Comparison of ENCODE assay signal across 28 cellular contexts in genomic region chr14:78259831-78260230, GRCh38.
DNase-seq lines count a peak whose midpoint lies in the region; ATAC-seq, FAIRE-seq and TF ChIP-seq lines count a peak whose summit lies in the region.
"Had no signal": no experiment of that assay in that cellular context is flagged by ENCODE, and none has a peak within 500 bp of the region (broad histone marks: within the 10 kb centered on the region; RNA-seq: fewer than 3 reads in every experiment).

No MANE protein-coding gene starts in this region.

- no peak overlapping the region for H2BK12ac ChIP-seq in trophoblast cell (ENCODE audit: low read length)

- no peak overlapping the region for H3K14ac ChIP-seq in trophoblast cell (ENCODE audit: low read length)

- peaks cover 8 to 11% of the 10 kb centered on the region in 2 experiments for H3K4me1 ChIP-seq in trophoblast cell (ENCODE audit: control insufficient read depth in 1 of 2, insufficient read depth in 2 of 2, low read length in 2 of 2)
- H3K4me1 ChIP-seq: Caco-2, HAP-1 had no signal

- H3K23ac ChIP-seq in trophoblast cell (ENCODE audit: low read length) = no peak overlapping the region

- ATAC-seq in activated T-helper 17 cell treated with anti-CD3 and anti-CD28 coated beads, Interleukin-2, amount 50 U/mL, for 72 hours (replicated peaks) = no peak
- ATAC-seq in HG02938 (IDR thresholded peaks at IDR 0.05; ENCODE audit: unreplicated experiment) = no peak
- ATAC-seq: CD8-positive, alpha-beta T cell had no signal

- DNase-seq in EL (peak; percentile 84), M059J (ENCODE audit: low read depth) (peak; percentile 59), astrocyte of the hippocampus (ENCODE audit: low read depth, low spot score) (peak; percentile 4), trophoblast cell (peak; percentile 30 to 76), GM12891 (ENCODE audit: insufficient read length, low spot score) (no peak)
- DNase-seq in activated naive CD4-positive, alpha-beta T cell treated with anti-CD3 and anti-CD28 coated beads, Interleukin-2, amount 50 U/mL, for 16 hours = no peak
- DNase-seq: Caco-2; CD8-positive, alpha-beta T cell; GOT3; IMR-90; KG1; NCI-H1048; NCI-H1417 treated with DMSO at 0.1 percent for 48 hours; NCI-H187; NCI-H2081 treated with DMSO at 0.1 percent for 48 hours; NCI-H2171 treated with DMSO at 0.1 percent for 48 hours; NCI-H524; NCI-H774; SHP77; T-helper 1 cell had no signal

- H4K12ac ChIP-seq in trophoblast cell (ENCODE audit: low read depth, low read length) = no peak overlapping the region

- no peak overlapping the region for H2AFZ ChIP-seq in trophoblast cell (ENCODE audit: insufficient read depth, low read length, poor library complexity)

- no peak for TF ChIP-seq POLR2A in GM12891 (IDR thresholded peaks at IDR 0.05; ENCODE audit: low read depth, low read length)

- no peaks in the 10 kb centered on the region for H3K36me3 ChIP-seq in trophoblast cell (ENCODE audit: control insufficient read depth in 1 of 2, insufficient read depth in 2 of 2, low read length in 2 of 2)
- H3K36me3 ChIP-seq: HAP-1 had no signal

- H3K9me3 Mint-ChIP-seq in activated T-helper 17 cell treated with anti-CD3 and anti-CD28 coated beads, Interleukin-2, amount 50 U/mL, for 72 hours = peaks cover 4% of the 10 kb centered on the region
- H3K9me3 Mint-ChIP-seq: CD8-positive, alpha-beta T cell had no signal

- no peak overlapping the region for H3K4me3 ChIP-seq in trophoblast cell (ENCODE audit: low read depth, low read length)
- H3K4me3 ChIP-seq: HAP-1 had no signal

- H3K9me3 ChIP-seq in trophoblast cell (ENCODE audit: insufficient read depth, low read depth, low read length) = no peaks in the 10 kb centered on the region
- H3K9me3 ChIP-seq: Caco-2, HAP-1 had no signal

- H3K9ac ChIP-seq in trophoblast cell (ENCODE audit: low read length) = no peak overlapping the region

- H3K27ac ChIP-seq in trophoblast cell (ENCODE audit: low read depth, low read length) = peak overlapping the region; percentile 61
- H3K27ac ChIP-seq: C4-2B, RWPE1 had no signal

- H3K4me1 Mint-ChIP-seq in activated T-helper 17 cell treated with anti-CD3 and anti-CD28 coated beads, Interleukin-2, amount 50 U/mL, for 72 hours = no peaks in the 10 kb centered on the region
- H3K4me1 Mint-ChIP-seq: B cell had no signal

- peaks cover 2% of the 10 kb centered on the region for H3K79me1 ChIP-seq in trophoblast cell (ENCODE audit: low read length)

- no peak overlapping the region for H4K91ac ChIP-seq in trophoblast cell (ENCODE audit: low read depth, low read length)

- H3K27me3 ChIP-seq in trophoblast cell (ENCODE audit: insufficient read depth, low read length) = no peaks in the 10 kb centered on the region

- no peak for FAIRE-seq in GM12891 (lab: Jason Lieb, UNC)
- FAIRE-seq: A204.1, GM18507 had no signal

- no peak overlapping the region for H2BK120ac ChIP-seq in trophoblast cell (ENCODE audit: insufficient read depth, low read length, poor library complexity)

- H3K27ac Mint-ChIP-seq in activated T-helper 17 cell treated with anti-CD3 and anti-CD28 coated beads, Interleukin-2, amount 50 U/mL, for 72 hours = no peak overlapping the region
- H3K27ac Mint-ChIP-seq: B cell; CD8-positive, alpha-beta T cell had no signal

- H3K4me3 Mint-ChIP-seq in activated T-helper 17 cell treated with anti-CD3 and anti-CD28 coated beads, Interleukin-2, amount 50 U/mL, for 72 hours = no peak overlapping the region
- H3K4me3 Mint-ChIP-seq: B cell; CD8-positive, alpha-beta T cell had no signal

- no peak overlapping the region for H2AK5ac ChIP-seq in trophoblast cell (ENCODE audit: low read length)

- H2BK5ac ChIP-seq in trophoblast cell (ENCODE audit: low read depth, low read length, poor library complexity) = no peak overlapping the region

- WGBS in trophoblast cell (ENCODE audit: extremely low coverage, insufficient coverage, insufficient read length) = no CpG with 5 or more reads among the region's 6 CpGs

- H4K8ac ChIP-seq in trophoblast cell (ENCODE audit: low read depth, low read length) = no peak overlapping the region

- no peak overlapping the region for H3K18ac ChIP-seq in trophoblast cell (ENCODE audit: low read length)

- no peak overlapping the region for H3K4ac ChIP-seq in trophoblast cell (ENCODE audit: low read depth, low read length)

- H3K4me2 ChIP-seq in trophoblast cell (ENCODE audit: low read length) = peak overlapping the region; percentile 37

- H3K79me2 ChIP-seq in trophoblast cell (ENCODE audit: control insufficient read depth, insufficient read depth, low read length, poor library complexity) = no peaks in the 10 kb centered on the region

- H3K27me3 Mint-ChIP-seq in activated T-helper 17 cell treated with anti-CD3 and anti-CD28 coated beads, Interleukin-2, amount 50 U/mL, for 72 hours = peaks cover 11% of the 10 kb centered on the region
- H3K27me3 Mint-ChIP-seq: B cell had no signal

- no peaks in the 10 kb centered on the region for H3K36me3 Mint-ChIP-seq in activated T-helper 17 cell treated with anti-CD3 and anti-CD28 coated beads, Interleukin-2, amount 50 U/mL, for 72 hours (ENCODE audit: low read depth)
- H3K36me3 Mint-ChIP-seq: CD8-positive, alpha-beta T cell had no signal

TF ChIP-seq in GM12891, 5 proteins besides CTCF, POLR2A, EP300 and RAD21:
- no peak for TF ChIP-seq SPI1 (IDR thresholded peaks at IDR 0.05; ENCODE audit: low read depth, low read length)
- no peak for TF ChIP-seq POU2F2 (IDR thresholded peaks at IDR 0.05; ENCODE audit: low read depth, low read length)
- TF ChIP-seq POLR2AphosphoS5 (IDR thresholded peaks at IDR 0.05; ENCODE audit: low read depth, low read length) = no peak
- no peak for TF ChIP-seq TAF1 (IDR thresholded peaks at IDR 0.05; ENCODE audit: low read depth, low read length)
- TF ChIP-seq PAX5 (IDR thresholded peaks at IDR 0.05; ENCODE audit: insufficient read depth, low read length, severe bottlenecking) = no peak

Comparison
In these comparisons a context has a peak if more than half of its experiments do, and no peak if none do; other contexts are left out.
1. DNase-seq: peak in EL (single experiment), M059J (single experiment), astrocyte of the hippocampus (single experiment) and trophoblast cell (2 of 2); none in activated naive CD4-positive, alpha-beta T cell treated with anti-CD3 and anti-CD28 coated beads, Interleukin-2, amount 50 U/mL, for 16 hours (single experiment) and GM12891 (single experiment).